ENCODE assay signal across 8 cellular contexts in the genomic region with DNA sequence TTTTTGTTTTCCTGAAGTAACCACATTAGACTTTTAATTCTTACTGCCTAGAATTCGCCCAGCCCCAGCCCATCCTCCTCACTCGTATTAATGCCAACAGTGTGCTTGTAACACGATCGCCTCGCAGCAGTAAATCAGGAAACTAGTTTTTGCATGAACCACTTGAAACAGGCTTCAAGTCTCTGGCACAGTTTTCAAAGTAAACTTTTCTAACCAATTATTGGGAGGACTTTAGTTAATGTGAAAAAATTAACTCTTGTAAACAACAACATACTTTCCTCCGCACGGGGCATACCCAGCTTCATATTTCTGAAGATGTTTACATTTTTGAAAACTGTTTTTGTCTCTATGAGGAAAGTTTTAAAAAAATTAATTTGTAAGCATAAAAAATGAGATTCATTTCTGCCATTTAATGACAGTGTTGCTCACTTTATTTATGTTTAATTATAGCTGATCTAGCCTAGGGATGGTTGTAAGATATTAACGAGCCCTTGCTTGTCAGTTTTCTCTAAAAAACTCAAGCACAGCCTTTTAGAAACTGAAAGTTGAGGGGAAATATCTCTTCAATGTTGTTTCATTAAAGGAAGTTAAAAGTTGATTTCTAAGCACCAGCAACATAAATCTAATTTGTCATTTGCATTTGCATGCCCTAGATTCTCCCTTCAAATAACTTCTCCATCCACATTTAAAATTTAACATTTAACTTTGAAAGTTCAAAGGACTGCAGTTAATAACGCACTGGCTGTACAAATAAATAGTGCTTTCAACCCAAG. TPM values are rescaled to one million over a fixed set of nuclear protein-coding genes. Genes with fewer than 3 reads are reported as not detected.
DNase-seq lines count a peak whose midpoint lies in the region; ATAC-seq and TF ChIP-seq lines count a peak whose summit lies in the region.

No MANE protein-coding gene starts in this region.

- POLR2A ChIA-PET in PC-3 (lab: Charles Lee; ENCODE audit: unreplicated experiment) = no interaction called here

- no peaks in the 10 kb centered on the region for H4K20me1 ChIP-seq in PC-3 (ENCODE audit: low read length)

- peak overlapping the region; percentile 33 for H3K4me3 ChIP-seq in PC-3 (ENCODE audit: low read length)
- H3K4me3 ChIP-seq in heart right ventricle = peak overlapping the region in 6 of 10 donors; percentile 6 to 26 (median 18)

- H3K4me1 Mint-ChIP-seq in T-helper 1 cell treated with Interleukin-12 subunit alpha and Interleukin-12 subunit beta and Interleukin-4 antibody, amounts not matched to agents 30 μg/mL and 1 μg/mL, for 36 hours (ENCODE audit: low read depth) = peaks cover 16% of the 10 kb centered on the region

- ATAC-seq in PC-3 (peak; percentile 87), heart right ventricle (peak in 7 of 8 donors; percentile 39 to 77 (median 69)), GM19463 (IDR thresholded peaks at IDR 0.05; ENCODE audit: unreplicated experiment) (no peak), HG02981 (IDR thresholded peaks at IDR 0.05; ENCODE audit: unreplicated experiment) (no peak)

- no peak overlapping the region for H3K9ac ChIP-seq in PC-3 (ENCODE audit: low read length)

- no peaks in the 10 kb centered on the region for H3K9me3 Mint-ChIP-seq in T-helper 1 cell treated with Interleukin-12 subunit alpha and Interleukin-12 subunit beta and Interleukin-4 antibody, amounts not matched to agents 30 μg/mL and 1 μg/mL, for 36 hours

- no peaks in the 10 kb centered on the region for H3K27me3 ChIP-seq in PC-3 (ENCODE audit: low read length)
- no peaks in the 10 kb centered on the region for H3K27me3 ChIP-seq in heart right ventricle

- no TSS peak for BruUV-seq in PC-3 (replicated peaks; lab: Mats Ljungman, UMichigan)

- H3K36me3 ChIP-seq in PC-3 (ENCODE audit: low read depth, low read length) (no peaks in the 10 kb centered on the region), heart right ventricle (peaks cover 0 to 17% (median 0%) of the 10 kb centered on the region in 9 donors)

- H3K4me1 ChIP-seq in PC-3 (ENCODE audit: insufficient read depth, low read length) (peaks cover 26% of the 10 kb centered on the region), heart right ventricle (peaks cover 0 to 46% (median 40%) of the 10 kb centered on the region in 9 donors)

- H2AFZ ChIP-seq in PC-3 (ENCODE audit: low read length) = peak overlapping the region; percentile 12

- DNase-seq in T-helper 1 cell = no peak
- DNase-seq in PC-3 = peak; percentile 55
- DNase-seq in heart right ventricle = peak in 1 of 2 donors; percentile 40
- peak; percentile 68 for DNase-seq in stromal cell of bone marrow (ENCODE audit: low read depth)
- no peak for DNase-seq in NCI-H2227 (lab: John Stamatoyannopoulos, UW; ENCODE audit: unreplicated experiment)

- no peaks in the 10 kb centered on the region for H3F3A ChIP-seq in PC-3 (ENCODE audit: low read length, unreplicated experiment)

- H3K4me3 Mint-ChIP-seq in T-helper 1 cell treated with Interleukin-12 subunit alpha and Interleukin-12 subunit beta and Interleukin-4 antibody, amounts not matched to agents 30 μg/mL and 1 μg/mL, for 36 hours = peak overlapping the region; percentile 30

- CTCF ChIA-PET in PC-3 (lab: Charles Lee) = no interaction called here

- H3K9me2 ChIP-seq in PC-3 (replicated peaks; ENCODE audit: low read length) = no peaks in the 10 kb centered on the region

- no peaks in the 10 kb centered on the region for H3K79me2 ChIP-seq in PC-3 (ENCODE audit: low read length)

- 24 to 43% methylated on average over 9 of the region's 9 CpGs for WGBS in heart right ventricle, 2 donors

- H3K9me3 ChIP-seq in PC-3 (ENCODE audit: low read length) = no peaks in the 10 kb centered on the region
- no peaks in the 10 kb centered on the region for H3K9me3 ChIP-seq in heart right ventricle

- intact Hi-C loops in PC-3 (cut with micrococcal nuclease) = loop anchor here (10.0 kb wide), 1 partner anchor 65 kb away; no protein-coding TSS in a partner anchor
- intact Hi-C loops in heart right ventricle (cut with DNase I) = loop anchor here in 1 of 10 donors (5.0 kb wide), 1 partner anchor 48 kb away; no protein-coding TSS in a partner anchor

- no peak overlapping the region for H3K27ac Mint-ChIP-seq in T-helper 1 cell treated with Interleukin-12 subunit alpha and Interleukin-12 subunit beta and Interleukin-4 antibody, amounts not matched to agents 30 μg/mL and 1 μg/mL, for 36 hours

- TF ChIP-seq CTCF in PC-3 (conservative IDR thresholded peaks at IDR 0.05; ENCODE audit: low read depth, low read length) = no peak
- no peak for TF ChIP-seq CTCF in heart right ventricle (IDR thresholded peaks at IDR 0.05)

- peaks cover 43% of the 10 kb centered on the region for H3K27me3 Mint-ChIP-seq in T-helper 1 cell treated with Interleukin-12 subunit alpha and Interleukin-12 subunit beta and Interleukin-4 antibody, amounts not matched to agents 30 μg/mL and 1 μg/mL, for 36 hours (ENCODE audit: low read depth)

- no peaks in the 10 kb centered on the region for H3K36me3 Mint-ChIP-seq in T-helper 1 cell treated with Interleukin-12 subunit alpha and Interleukin-12 subunit beta and Interleukin-4 antibody, amounts not matched to agents 30 μg/mL and 1 μg/mL, for 36 hours (ENCODE audit: low read depth)

- H3K27ac ChIP-seq in PC-3 (ENCODE audit: low read length) = no peak overlapping the region; the same call in 1 of the 2 replicates
- peak overlapping the region; percentile 0 to 85 (median 55) for H3K27ac ChIP-seq in heart right ventricle

- peak overlapping the region; percentile 77 for H3K4me2 ChIP-seq in PC-3 (ENCODE audit: low read length)

RNA-seq across cellular contexts. Expression of a gene that starts 39.4 kb away (rescaled TPM):
- 4.7 and 6.1 TPM in 2 replicates for total RNA-seq in PC-3 (2014; rRNA removed)
- total RNA-seq in heart right ventricle = 10 to 100 TPM; 25.5 to 49.6 (median 33.7) TPM
- polyA plus RNA-seq in heart right ventricle = 10 to 100 TPM; 17.8 to 20.9 TPM

Comparison
In these comparisons a context has a peak if more than half of its experiments do, and no peak if none do; other contexts are left out.
1. DNase-seq: peak in PC-3 (single experiment) and stromal cell of bone marrow (single experiment); none in T-helper 1 cell (0 of 5) and NCI-H2227 (single experiment).
2. ATAC-seq: peak in PC-3 (single experiment) and heart right ventricle (7 of 8); none in GM19463 (single experiment) and HG02981 (single experiment).